1 cellular context compared by ENCODE assay signal in the genomic region with DNA sequence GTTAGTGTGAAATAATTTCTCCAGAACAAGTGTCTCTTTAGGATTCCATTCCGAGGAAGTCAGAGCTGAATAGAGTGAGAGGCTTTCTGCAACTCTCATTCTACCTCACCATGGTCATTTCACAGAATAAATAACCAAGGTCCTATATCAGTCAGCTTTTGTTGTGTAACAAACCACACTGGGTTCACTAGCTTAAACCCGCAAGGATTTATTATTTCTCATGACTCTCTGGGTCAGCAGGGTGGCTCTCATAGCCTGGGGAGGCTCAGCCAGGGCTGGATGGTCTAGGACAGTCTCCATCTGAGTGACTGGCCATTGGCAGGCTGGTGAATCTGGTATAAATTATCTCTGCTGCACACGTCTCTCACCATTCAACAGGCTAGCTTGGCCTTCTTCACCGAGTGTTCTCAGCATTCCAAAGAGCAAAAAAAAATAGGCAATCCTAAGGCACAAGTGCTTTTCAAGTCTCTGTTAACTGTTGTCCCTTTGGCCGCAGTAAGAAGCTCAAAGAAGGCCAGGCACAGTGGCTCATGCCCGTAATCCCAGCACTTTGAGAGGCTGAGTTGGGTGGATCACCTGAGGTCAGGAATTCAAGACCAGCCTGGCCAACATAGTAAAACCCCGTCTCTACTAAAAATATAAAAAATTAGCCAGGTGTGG.
TF ChIP-seq lines count a peak whose summit lies in the region.

No MANE protein-coding gene starts in this region.

TF ChIP-seq in HepG2, 621 proteins besides CTCF, POLR2A, EP300 and RAD21 (continued from another document and continues in another):
- TF ChIP-seq, protein P1, sequence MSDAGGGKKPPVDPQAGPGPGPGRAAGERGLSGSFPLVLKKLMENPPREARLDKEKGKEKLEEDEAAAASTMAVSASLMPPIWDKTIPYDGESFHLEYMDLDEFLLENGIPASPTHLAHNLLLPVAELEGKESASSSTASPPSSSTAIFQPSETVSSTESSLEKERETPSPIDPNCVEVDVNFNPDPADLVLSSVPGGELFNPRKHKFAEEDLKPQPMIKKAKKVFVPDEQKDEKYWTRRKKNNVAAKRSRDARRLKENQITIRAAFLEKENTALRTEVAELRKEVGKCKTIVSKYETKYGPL (CRISPR knock-in tag; IDR thresholded peaks at IDR 0.05), result peak; percentile 73; the same call in 1 of the 2 replicates
- TF ChIP-seq FOXP1 (IDR thresholded peaks at IDR 0.05), result no peak
- no peak for TF ChIP-seq FOXP1 (CRISPR knock-in tag; IDR thresholded peaks at IDR 0.05)
- TF ChIP-seq ZMYM3 (CRISPR knock-in tag; IDR thresholded peaks at IDR 0.05), result 0 out of 2 replicates have a peak, but pooled peaks have one; percentile 13
- TF ChIP-seq ZNF644 (CRISPR knock-in tag; IDR thresholded peaks at IDR 0.05; ENCODE audit: low read depth), result 0 out of 2 replicates have a peak, but pooled peaks have one; percentile 29
- no peak for TF ChIP-seq SYNCRIP (IDR thresholded peaks at IDR 0.05; ENCODE audit: insufficient read depth, low read depth, low read length)
- no peak for TF ChIP-seq ZC3H4 (CRISPR knock-in tag; IDR thresholded peaks at IDR 0.05; ENCODE audit: borderline replicate concordance)
- TF ChIP-seq HIVEP1 (CRISPR knock-in tag; IDR thresholded peaks at IDR 0.05), result no peak
- TF ChIP-seq ZNF446 (CRISPR knock-in tag; IDR thresholded peaks at IDR 0.05), result no peak
- TF ChIP-seq CEBPG (CRISPR knock-in tag; IDR thresholded peaks at IDR 0.05), result peak; percentile 41; the same call in 1 of the 2 replicates
- no peak for TF ChIP-seq HINFP (CRISPR knock-in tag; IDR thresholded peaks at IDR 0.05; ENCODE audit: low read depth)
- TF ChIP-seq, protein P2, sequence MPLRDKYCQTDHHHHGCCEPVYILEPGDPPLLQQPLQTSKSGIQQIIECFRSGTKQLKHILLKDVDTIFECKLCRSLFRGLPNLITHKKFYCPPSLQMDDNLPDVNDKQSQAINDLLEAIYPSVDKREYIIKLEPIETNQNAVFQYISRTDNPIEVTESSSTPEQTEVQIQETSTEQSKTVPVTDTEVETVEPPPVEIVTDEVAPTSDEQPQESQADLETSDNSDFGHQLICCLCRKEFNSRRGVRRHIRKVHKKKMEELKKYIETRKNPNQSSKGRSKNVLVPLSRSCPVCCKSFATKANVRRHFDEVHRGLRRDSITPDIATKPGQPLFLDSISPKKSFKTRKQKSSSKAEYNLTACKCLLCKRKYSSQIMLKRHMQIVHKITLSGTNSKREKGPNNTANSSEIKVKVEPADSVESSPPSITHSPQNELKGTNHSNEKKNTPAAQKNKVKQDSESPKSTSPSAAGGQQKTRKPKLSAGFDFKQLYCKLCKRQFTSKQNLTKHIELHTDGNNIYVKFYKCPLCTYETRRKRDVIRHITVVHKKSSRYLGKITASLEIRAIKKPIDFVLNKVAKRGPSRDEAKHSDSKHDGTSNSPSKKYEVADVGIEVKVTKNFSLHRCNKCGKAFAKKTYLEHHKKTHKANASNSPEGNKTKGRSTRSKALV (CRISPR knock-in tag; IDR thresholded peaks at IDR 0.05), result no peak
- TF ChIP-seq MED13 (CRISPR knock-in tag; IDR thresholded peaks at IDR 0.05), result no peak
- no peak for TF ChIP-seq ETV5 (CRISPR knock-in tag; IDR thresholded peaks at IDR 0.05; ENCODE audit: borderline replicate concordance)
- no peak for TF ChIP-seq ZNF224 (CRISPR knock-in tag; IDR thresholded peaks at IDR 0.05)
- no peak for TF ChIP-seq ZNF260 (CRISPR knock-in tag; IDR thresholded peaks at IDR 0.05; ENCODE audit: borderline replicate concordance, low read depth)
- no peak for TF ChIP-seq STAT5B (CRISPR knock-in tag; IDR thresholded peaks at IDR 0.05)
- TF ChIP-seq ATF4 (CRISPR knock-in tag; IDR thresholded peaks at IDR 0.05), result no peak
- TF ChIP-seq THYN1 (CRISPR knock-in tag; IDR thresholded peaks at IDR 0.05; ENCODE audit: borderline replicate concordance, low read depth), result no peak
- TF ChIP-seq PAF1 (CRISPR knock-in tag; IDR thresholded peaks at IDR 0.05), result no peak
- no peak for TF ChIP-seq SMARCE1 (IDR thresholded peaks at IDR 0.05; ENCODE audit: borderline replicate concordance)
- peak; percentile 36; the same call in 1 of the 2 replicates for TF ChIP-seq HNF4A (CRISPR knock-in tag; IDR thresholded peaks at IDR 0.05)
- TF ChIP-seq SOX5 (CRISPR knock-in tag; IDR thresholded peaks at IDR 0.05; ENCODE audit: borderline replicate concordance), result peak; percentile 27; the same call in 1 of the 2 replicates
- TF ChIP-seq, protein P3, sequence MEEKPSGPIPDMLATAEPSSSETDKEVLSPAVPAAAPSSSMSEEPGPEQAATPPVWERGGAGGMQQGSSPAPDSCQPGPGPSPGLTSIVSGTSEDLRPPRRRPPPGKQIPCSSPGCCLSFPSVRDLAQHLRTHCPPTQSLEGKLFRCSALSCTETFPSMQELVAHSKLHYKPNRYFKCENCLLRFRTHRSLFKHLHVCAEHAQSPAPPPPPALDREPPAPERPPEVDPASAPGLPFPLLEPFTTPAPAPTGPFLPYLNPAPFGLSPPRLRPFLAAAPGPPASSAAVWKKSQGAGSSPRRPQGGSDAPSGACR (CRISPR knock-in tag; IDR thresholded peaks at IDR 0.05), result no peak
- no peak for TF ChIP-seq NBN (conservative IDR thresholded peaks at IDR 0.05)
- TF ChIP-seq MYPOP (CRISPR knock-in tag; IDR thresholded peaks at IDR 0.05), result no peak
- TF ChIP-seq, protein P4, sequence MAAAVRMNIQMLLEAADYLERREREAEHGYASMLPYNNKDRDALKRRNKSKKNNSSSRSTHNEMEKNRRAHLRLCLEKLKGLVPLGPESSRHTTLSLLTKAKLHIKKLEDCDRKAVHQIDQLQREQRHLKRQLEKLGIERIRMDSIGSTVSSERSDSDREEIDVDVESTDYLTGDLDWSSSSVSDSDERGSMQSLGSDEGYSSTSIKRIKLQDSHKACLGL (CRISPR knock-in tag; IDR thresholded peaks at IDR 0.05), result no peak
- no peak for TF ChIP-seq ZNF275 (CRISPR knock-in tag; IDR thresholded peaks at IDR 0.05; ENCODE audit: borderline replicate concordance)
- 0 out of 2 replicates have a peak, but pooled peaks have one; percentile 13 for TF ChIP-seq RARA (CRISPR knock-in tag; IDR thresholded peaks at IDR 0.05)
- TF ChIP-seq MIXL1 (CRISPR knock-in tag; IDR thresholded peaks at IDR 0.05), result 0 out of 2 replicates have a peak, but pooled peaks have one; percentile 13
- TF ChIP-seq ZNF788 (CRISPR knock-in tag; IDR thresholded peaks at IDR 0.05; ENCODE audit: borderline replicate concordance), result 0 out of 2 replicates have a peak, but pooled peaks have one; percentile 32
- no peak for TF ChIP-seq ZNF3 (CRISPR knock-in tag; IDR thresholded peaks at IDR 0.05)
- TF ChIP-seq MEIS1 (CRISPR knock-in tag; IDR thresholded peaks at IDR 0.05; ENCODE audit: borderline replicate concordance), result no peak
- no peak for TF ChIP-seq NFE2L2 (IDR thresholded peaks at IDR 0.05; ENCODE audit: low read length)
- TF ChIP-seq ZBTB46 (CRISPR knock-in tag; IDR thresholded peaks at IDR 0.05; ENCODE audit: borderline replicate concordance), result no peak
- TF ChIP-seq GATA4 (IDR thresholded peaks at IDR 0.05; ENCODE audit: borderline replicate concordance, low read depth), result no peak
- TF ChIP-seq, protein P5, sequence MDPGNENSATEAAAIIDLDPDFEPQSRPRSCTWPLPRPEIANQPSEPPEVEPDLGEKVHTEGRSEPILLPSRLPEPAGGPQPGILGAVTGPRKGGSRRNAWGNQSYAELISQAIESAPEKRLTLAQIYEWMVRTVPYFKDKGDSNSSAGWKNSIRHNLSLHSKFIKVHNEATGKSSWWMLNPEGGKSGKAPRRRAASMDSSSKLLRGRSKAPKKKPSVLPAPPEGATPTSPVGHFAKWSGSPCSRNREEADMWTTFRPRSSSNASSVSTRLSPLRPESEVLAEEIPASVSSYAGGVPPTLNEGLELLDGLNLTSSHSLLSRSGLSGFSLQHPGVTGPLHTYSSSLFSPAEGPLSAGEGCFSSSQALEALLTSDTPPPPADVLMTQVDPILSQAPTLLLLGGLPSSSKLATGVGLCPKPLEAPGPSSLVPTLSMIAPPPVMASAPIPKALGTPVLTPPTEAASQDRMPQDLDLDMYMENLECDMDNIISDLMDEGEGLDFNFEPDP (CRISPR knock-in tag; conservative IDR thresholded peaks at IDR 0.05), result 0 out of 2 replicates have a peak, but pooled peaks have one; percentile 52
- TF ChIP-seq ZNF564 (CRISPR knock-in tag; IDR thresholded peaks at IDR 0.05), result no peak
- TF ChIP-seq, protein P6, sequence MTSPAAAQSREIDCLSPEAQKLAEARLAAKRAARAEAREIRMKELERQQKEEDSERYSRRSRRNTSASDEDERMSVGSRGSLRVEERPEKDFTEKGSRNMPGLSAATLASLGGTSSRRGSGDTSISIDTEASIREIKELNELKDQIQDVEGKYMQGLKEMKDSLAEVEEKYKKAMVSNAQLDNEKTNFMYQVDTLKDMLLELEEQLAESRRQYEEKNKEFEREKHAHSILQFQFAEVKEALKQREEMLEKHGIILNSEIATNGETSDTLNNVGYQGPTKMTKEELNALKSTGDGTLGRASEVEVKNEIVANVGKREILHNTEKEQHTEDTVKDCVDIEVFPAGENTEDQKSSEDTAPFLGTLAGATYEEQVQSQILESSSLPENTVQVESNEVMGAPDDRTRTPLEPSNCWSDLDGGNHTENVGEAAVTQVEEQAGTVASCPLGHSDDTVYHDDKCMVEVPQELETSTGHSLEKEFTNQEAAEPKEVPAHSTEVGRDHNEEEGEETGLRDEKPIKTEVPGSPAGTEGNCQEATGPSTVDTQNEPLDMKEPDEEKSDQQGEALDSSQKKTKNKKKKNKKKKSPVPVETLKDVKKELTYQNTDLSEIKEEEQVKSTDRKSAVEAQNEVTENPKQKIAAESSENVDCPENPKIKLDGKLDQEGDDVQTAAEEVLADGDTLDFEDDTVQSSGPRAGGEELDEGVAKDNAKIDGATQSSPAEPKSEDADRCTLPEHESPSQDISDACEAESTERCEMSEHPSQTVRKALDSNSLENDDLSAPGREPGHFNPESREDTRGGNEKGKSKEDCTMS (CRISPR knock-in tag; conservative IDR thresholded peaks at IDR 0.05), result no peak
- TF ChIP-seq, protein P7, sequence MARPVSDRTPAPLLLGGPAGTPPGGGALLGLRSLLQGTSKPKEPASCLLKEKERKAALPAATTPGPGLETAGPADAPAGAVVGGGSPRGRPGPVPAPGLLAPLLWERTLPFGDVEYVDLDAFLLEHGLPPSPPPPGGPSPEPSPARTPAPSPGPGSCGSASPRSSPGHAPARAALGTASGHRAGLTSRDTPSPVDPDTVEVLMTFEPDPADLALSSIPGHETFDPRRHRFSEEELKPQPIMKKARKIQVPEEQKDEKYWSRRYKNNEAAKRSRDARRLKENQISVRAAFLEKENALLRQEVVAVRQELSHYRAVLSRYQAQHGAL (CRISPR knock-in tag; IDR thresholded peaks at IDR 0.05; ENCODE audit: not compliant biosample characterization), result no peak
- no peak for TF ChIP-seq TAF1 (CRISPR knock-in tag; IDR thresholded peaks at IDR 0.05)
- TF ChIP-seq ZNF256 (CRISPR knock-in tag; conservative IDR thresholded peaks at IDR 0.05), result no peak
